In the genomic region with DNA sequence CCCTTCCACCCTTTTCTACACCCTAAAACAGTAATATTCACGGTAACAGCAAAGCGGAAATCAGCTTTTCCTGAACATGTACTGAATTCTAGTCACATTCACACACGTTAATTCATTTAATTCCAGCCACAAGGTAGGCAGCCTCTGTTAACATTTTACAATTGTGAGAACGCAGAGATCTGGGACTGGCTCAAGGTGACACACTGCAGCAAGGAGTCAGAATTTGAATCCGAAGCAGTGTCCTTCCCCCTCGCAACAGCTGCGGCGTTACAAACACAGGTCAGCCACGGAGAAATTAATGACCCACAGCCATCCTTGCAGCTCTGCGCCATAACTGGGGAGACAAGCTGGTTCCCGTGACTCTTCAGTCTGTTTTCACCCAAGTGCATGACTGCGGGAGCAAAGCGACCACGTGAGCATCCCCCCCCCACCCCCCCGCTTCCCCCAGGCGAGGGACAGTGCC, we compare ENCODE assay signal across 1 cellular context.
A peak's percentile ranks its signal among the peaks of the same experiment; 100 is the strongest.
TF ChIP-seq lines count a peak whose summit lies in the region.

No MANE protein-coding gene starts in this region.

TF ChIP-seq in K562, 482 proteins besides CTCF, POLR2A, EP300 and RAD21 (continued from another document and continues in another):
- TF ChIP-seq, protein P1, sequence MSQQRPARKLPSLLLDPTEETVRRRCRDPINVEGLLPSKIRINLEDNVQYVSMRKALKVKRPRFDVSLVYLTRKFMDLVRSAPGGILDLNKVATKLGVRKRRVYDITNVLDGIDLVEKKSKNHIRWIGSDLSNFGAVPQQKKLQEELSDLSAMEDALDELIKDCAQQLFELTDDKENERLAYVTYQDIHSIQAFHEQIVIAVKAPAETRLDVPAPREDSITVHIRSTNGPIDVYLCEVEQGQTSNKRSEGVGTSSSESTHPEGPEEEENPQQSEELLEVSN (IDR thresholded peaks at IDR 0.05; ENCODE audit: borderline replicate concordance in 1 of 2, extremely low read depth in 1 of 2, insufficient read depth in 1 of 2, insufficient read length in 1 of 2, low read depth in 1 of 2, low read length in 1 of 2, poor library complexity in 1 of 2, severe bottlenecking in 1 of 2), result no peak
- TF ChIP-seq, protein P2, sequence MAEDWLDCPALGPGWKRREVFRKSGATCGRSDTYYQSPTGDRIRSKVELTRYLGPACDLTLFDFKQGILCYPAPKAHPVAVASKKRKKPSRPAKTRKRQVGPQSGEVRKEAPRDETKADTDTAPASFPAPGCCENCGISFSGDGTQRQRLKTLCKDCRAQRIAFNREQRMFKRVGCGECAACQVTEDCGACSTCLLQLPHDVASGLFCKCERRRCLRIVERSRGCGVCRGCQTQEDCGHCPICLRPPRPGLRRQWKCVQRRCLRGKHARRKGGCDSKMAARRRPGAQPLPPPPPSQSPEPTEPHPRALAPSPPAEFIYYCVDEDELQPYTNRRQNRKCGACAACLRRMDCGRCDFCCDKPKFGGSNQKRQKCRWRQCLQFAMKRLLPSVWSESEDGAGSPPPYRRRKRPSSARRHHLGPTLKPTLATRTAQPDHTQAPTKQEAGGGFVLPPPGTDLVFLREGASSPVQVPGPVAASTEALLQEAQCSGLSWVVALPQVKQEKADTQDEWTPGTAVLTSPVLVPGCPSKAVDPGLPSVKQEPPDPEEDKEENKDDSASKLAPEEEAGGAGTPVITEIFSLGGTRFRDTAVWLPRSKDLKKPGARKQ (CRISPR knock-in tag; IDR thresholded peaks at IDR 0.05), result no peak
- TF ChIP-seq SP2 (IDR thresholded peaks at IDR 0.05; ENCODE audit: extremely low read depth, low read depth, low read length, poor library complexity, severe bottlenecking) (no peak), KDM1A (IDR thresholded peaks at IDR 0.05) (no peak; a peak in 1 of 4 replicates), ZNF24 (IDR thresholded peaks at IDR 0.05) (no peak), TBL1XR1 (IDR thresholded peaks at IDR 0.05; ENCODE audit: low read length in 2 of 2) (no peak), MIER1 (IDR thresholded peaks at IDR 0.05; ENCODE audit: low read depth) (0 out of 2 replicates have a peak, but pooled peaks have one; percentile 25), NFXL1 (CRISPR knock-in tag; IDR thresholded peaks at IDR 0.05) (no peak), VEZF1 (CRISPR knock-in tag; IDR thresholded peaks at IDR 0.05) (no peak; the same call in 1 of the 2 replicates), TAF1 (IDR thresholded peaks at IDR 0.05; ENCODE audit: control insufficient read depth, extremely low read depth, insufficient read depth, low read length, severe bottlenecking) (peak; percentile 15), ASH1L (IDR thresholded peaks at IDR 0.05; ENCODE audit: borderline replicate concordance, low read depth, partially characterized antibody) (peak; percentile 29), DNMT1 (IDR thresholded peaks at IDR 0.05) (no peak), MLLT1 (IDR thresholded peaks at IDR 0.05) (no peak), SUPT5H (IDR thresholded peaks at IDR 0.05) (peak; percentile 46; the same call in 1 of the 2 replicates), CBX2 (IDR thresholded peaks at IDR 0.05; ENCODE audit: insufficient read depth, low read length, poor library complexity, severe bottlenecking) (no peak), RFX5 (IDR thresholded peaks at IDR 0.05; ENCODE audit: low read depth, low read length) (no peak), PATZ1 (CRISPR knock-in tag; IDR thresholded peaks at IDR 0.05; ENCODE audit: borderline replicate concordance) (0 out of 2 replicates have a peak, but pooled peaks have one; percentile 51), SMARCA4 (IDR thresholded peaks at IDR 0.05) (no peak)
- TF ChIP-seq, protein P3, sequence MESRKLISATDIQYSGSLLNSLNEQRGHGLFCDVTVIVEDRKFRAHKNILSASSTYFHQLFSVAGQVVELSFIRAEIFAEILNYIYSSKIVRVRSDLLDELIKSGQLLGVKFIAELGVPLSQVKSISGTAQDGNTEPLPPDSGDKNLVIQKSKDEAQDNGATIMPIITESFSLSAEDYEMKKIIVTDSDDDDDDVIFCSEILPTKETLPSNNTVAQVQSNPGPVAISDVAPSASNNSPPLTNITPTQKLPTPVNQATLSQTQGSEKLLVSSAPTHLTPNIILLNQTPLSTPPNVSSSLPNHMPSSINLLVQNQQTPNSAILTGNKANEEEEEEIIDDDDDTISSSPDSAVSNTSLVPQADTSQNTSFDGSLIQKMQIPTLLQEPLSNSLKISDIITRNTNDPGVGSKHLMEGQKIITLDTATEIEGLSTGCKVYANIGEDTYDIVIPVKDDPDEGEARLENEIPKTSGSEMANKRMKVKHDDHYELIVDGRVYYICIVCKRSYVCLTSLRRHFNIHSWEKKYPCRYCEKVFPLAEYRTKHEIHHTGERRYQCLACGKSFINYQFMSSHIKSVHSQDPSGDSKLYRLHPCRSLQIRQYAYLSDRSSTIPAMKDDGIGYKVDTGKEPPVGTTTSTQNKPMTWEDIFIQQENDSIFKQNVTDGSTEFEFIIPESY (CRISPR knock-in tag; IDR thresholded peaks at IDR 0.05), result no peak
- TF ChIP-seq, protein P4, sequence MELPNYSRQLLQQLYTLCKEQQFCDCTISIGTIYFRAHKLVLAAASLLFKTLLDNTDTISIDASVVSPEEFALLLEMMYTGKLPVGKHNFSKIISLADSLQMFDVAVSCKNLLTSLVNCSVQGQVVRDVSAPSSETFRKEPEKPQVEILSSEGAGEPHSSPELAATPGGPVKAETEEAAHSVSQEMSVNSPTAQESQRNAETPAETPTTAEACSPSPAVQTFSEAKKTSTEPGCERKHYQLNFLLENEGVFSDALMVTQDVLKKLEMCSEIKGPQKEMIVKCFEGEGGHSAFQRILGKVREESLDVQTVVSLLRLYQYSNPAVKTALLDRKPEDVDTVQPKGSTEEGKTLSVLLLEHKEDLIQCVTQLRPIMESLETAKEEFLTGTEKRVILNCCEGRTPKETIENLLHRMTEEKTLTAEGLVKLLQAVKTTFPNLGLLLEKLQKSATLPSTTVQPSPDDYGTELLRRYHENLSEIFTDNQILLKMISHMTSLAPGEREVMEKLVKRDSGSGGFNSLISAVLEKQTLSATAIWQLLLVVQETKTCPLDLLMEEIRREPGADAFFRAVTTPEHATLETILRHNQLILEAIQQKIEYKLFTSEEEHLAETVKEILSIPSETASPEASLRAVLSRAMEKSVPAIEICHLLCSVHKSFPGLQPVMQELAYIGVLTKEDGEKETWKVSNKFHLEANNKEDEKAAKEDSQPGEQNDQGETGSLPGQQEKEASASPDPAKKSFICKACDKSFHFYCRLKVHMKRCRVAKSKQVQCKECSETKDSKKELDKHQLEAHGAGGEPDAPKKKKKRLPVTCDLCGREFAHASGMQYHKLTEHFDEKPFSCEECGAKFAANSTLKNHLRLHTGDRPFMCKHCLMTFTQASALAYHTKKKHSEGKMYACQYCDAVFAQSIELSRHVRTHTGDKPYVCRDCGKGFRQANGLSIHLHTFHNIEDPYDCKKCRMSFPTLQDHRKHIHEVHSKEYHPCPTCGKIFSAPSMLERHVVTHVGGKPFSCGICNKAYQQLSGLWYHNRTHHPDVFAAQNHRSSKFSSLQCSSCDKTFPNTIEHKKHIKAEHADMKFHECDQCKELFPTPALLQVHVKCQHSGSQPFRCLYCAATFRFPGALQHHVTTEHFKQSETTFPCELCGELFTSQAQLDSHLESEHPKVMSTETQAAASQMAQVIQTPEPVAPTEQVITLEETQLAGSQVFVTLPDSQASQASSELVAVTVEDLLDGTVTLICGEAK (IDR thresholded peaks at IDR 0.05), result peak; percentile 70
- TF ChIP-seq, protein P4 (CRISPR knock-in tag; IDR thresholded peaks at IDR 0.05), result no peak
- TF ChIP-seq, protein P5, sequence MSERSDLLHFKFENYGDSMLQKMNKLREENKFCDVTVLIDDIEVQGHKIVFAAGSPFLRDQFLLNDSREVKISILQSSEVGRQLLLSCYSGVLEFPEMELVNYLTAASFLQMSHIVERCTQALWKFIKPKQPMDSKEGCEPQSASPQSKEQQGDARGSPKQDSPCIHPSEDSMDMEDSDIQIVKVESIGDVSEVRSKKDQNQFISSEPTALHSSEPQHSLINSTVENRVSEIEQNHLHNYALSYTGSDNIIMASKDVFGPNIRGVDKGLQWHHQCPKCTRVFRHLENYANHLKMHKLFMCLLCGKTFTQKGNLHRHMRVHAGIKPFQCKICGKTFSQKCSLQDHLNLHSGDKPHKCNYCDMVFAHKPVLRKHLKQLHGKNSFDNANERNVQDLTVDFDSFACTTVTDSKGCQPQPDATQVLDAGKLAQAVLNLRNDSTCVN (CRISPR knock-in tag; IDR thresholded peaks at IDR 0.05), result no peak
- TF ChIP-seq, protein P6, sequence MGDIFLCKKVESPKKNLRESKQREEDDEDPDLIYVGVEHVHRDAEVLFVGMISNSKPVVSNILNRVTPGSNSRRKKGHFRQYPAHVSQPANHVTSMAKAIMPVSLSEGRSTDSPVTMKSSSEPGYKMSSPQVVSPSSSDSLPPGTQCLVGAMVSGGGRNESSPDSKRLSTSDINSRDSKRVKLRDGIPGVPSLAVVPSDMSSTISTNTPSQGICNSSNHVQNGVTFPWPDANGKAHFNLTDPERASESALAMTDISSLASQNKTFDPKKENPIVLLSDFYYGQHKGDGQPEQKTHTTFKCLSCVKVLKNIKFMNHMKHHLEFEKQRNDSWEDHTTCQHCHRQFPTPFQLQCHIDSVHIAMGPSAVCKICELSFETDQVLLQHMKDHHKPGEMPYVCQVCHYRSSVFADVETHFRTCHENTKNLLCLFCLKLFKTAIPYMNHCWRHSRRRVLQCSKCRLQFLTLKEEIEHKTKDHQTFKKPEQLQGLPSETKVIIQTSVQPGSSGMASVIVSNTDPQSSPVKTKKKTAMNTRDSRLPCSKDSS (IDR thresholded peaks at IDR 0.05; ENCODE audit: low read depth, partially characterized antibody), result no peak
- TF ChIP-seq, protein P7, sequence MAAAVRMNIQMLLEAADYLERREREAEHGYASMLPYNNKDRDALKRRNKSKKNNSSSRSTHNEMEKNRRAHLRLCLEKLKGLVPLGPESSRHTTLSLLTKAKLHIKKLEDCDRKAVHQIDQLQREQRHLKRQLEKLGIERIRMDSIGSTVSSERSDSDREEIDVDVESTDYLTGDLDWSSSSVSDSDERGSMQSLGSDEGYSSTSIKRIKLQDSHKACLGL (CRISPR knock-in tag; IDR thresholded peaks at IDR 0.05; ENCODE audit: borderline replicate concordance, poor library complexity, severe bottlenecking), result no peak
- TF ChIP-seq, protein P8, sequence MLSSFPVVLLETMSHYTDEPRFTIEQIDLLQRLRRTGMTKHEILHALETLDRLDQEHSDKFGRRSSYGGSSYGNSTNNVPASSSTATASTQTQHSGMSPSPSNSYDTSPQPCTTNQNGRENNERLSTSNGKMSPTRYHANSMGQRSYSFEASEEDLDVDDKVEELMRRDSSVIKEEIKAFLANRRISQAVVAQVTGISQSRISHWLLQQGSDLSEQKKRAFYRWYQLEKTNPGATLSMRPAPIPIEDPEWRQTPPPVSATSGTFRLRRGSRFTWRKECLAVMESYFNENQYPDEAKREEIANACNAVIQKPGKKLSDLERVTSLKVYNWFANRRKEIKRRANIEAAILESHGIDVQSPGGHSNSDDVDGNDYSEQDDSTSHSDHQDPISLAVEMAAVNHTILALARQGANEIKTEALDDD (IDR thresholded peaks at IDR 0.05), result no peak
